In the genomic region with DNA sequence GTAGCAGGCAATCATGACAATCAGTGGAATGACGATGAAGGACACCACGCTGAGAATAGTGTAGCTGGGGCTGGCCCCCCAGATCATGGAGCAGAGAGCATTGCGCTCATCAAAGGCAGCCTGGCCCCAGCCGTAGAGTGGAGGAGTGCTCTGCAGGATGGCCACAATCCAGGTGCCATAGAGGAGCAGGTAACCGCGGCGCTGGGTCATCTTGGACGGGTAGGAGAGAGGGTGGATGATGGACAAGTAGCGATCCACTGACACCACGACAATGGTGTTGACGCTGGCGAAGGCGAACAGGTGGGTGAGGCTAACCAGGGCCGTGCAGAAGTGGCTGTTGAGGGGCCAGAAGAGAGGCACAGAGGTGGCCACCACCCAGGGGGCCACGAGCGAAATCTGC, we compare ENCODE assay signal across 1 cellular context.
TF ChIP-seq lines count a peak whose summit lies in the region.

No MANE protein-coding gene starts in this region.

TF ChIP-seq in H1, 55 proteins besides CTCF, POLR2A, EP300 and RAD21:
- TF ChIP-seq EZH2 (IDR thresholded peaks at IDR 0.05; ENCODE audit: low read depth, low read length, severe bottlenecking) (peak; percentile 21), HDAC6 (IDR thresholded peaks at IDR 0.05; ENCODE audit: low read depth, low read length) (no peak), SIX5 (IDR thresholded peaks at IDR 0.05; ENCODE audit: low read depth, low read length) (no peak), KDM5A (IDR thresholded peaks at IDR 0.05; ENCODE audit: low read length) (no peak), RFX5 (IDR thresholded peaks at IDR 0.05; ENCODE audit: borderline replicate concordance, low read depth, low read length) (no peak), SUZ12 (IDR thresholded peaks at IDR 0.05; ENCODE audit: low read length) (peak; percentile 43), FOSL1 (IDR thresholded peaks at IDR 0.05; ENCODE audit: insufficient read depth, low read depth, low read length) (no peak), CEBPB (IDR thresholded peaks at IDR 0.05; ENCODE audit: low read depth, low read length) (no peak), BCL11A (IDR thresholded peaks at IDR 0.05; ENCODE audit: low read depth in 2 of 2, low read length in 2 of 2) (no peak)
